In the genomic region with DNA sequence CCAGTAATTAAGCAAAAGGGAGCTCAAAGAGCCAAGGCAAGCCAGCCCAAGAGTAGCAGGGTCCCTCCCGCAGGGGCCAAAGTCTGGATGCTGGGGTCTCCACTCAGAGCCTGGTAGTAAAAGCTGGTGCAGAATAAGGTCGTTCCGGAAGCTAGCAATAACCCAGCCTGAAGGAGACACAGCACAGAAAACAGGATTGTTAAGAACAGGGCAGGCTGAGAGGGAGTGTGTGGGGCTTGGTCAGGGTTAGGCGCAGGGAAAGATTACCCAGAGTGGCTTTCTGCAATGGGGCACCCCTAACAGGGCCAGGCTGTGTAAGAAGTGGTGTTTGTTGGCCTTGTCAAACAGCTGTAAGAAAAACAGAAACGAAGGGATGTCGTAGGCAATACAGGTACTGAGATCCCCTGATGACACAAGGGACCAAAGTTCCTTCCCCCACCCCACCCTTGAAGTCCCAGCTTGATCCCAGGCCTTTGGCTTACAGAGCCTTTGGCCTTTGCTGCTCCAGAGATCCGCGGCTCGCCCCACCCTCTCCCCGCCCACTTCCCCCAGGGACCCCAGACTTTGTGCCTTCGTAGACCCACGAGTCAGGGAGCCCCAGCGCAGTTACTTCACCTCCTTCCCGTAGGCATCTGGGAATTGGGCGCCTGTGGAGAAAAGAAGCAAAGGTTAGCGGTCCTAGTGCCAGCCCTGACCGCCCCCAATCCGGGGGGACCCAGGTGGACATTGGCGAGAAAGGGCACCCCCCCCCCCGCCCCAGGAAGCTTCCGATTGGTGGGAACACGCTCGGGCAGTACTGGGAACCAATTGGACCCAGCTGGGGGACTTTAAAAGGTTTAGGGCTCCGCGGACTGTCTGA, we compare ENCODE assay signal across 1 cellular context.
TF ChIP-seq lines count a peak whose summit lies in the region.

No MANE protein-coding gene starts in this region.

TF ChIP-seq in HepG2, 621 proteins besides CTCF, POLR2A, EP300 and RAD21 (continues in another document):
- TF ChIP-seq, protein P1, sequence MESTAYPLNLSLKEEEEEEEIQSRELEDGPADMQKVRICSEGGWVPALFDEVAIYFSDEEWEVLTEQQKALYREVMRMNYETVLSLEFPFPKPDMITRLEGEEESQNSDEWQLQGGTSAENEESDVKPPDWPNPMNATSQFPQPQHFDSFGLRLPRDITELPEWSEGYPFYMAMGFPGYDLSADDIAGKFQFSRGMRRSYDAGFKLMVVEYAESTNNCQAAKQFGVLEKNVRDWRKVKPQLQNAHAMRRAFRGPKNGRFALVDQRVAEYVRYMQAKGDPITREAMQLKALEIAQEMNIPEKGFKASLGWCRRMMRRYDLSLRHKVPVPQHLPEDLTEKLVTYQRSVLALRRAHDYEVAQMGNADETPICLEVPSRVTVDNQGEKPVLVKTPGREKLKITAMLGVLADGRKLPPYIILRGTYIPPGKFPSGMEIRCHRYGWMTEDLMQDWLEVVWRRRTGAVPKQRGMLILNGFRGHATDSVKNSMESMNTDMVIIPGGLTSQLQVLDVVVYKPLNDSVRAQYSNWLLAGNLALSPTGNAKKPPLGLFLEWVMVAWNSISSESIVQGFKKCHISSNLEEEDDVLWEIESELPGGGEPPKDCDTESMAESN (CRISPR knock-in tag; conservative IDR thresholded peaks at IDR 0.05), result peak; percentile 44; the same call in 1 of the 2 replicates
- TF ChIP-seq PHF20 (CRISPR knock-in tag; IDR thresholded peaks at IDR 0.05) (peak; percentile 31; the same call in 1 of the 2 replicates), CBX5 (CRISPR knock-in tag; IDR thresholded peaks at IDR 0.05; ENCODE audit: borderline replicate concordance) (no peak), ZNF543 (CRISPR knock-in tag; IDR thresholded peaks at IDR 0.05) (peak; percentile 54; the same call in 1 of the 2 replicates), TOPORS (CRISPR knock-in tag; IDR thresholded peaks at IDR 0.05) (0 out of 2 replicates have a peak, but pooled peaks have one; percentile 32), ZBTB7B (CRISPR knock-in tag; IDR thresholded peaks at IDR 0.05) (peak; percentile 25; the same call in 1 of the 2 replicates), ZMYM4 (CRISPR knock-in tag; IDR thresholded peaks at IDR 0.05) (peak; percentile 43; the same call in 1 of the 2 replicates), RXRA (CRISPR knock-in tag; IDR thresholded peaks at IDR 0.05) (peak; percentile 49; the same call in 1 of the 2 replicates), PITX1 (CRISPR knock-in tag; IDR thresholded peaks at IDR 0.05) (peak; percentile 74), TCF7L2 (IDR thresholded peaks at IDR 0.05; ENCODE audit: low read depth, low read length) (no peak), ATF1 (CRISPR knock-in tag; IDR thresholded peaks at IDR 0.05) (peak; percentile 48; the same call in 1 of the 2 replicates), PHF5A (CRISPR knock-in tag; IDR thresholded peaks at IDR 0.05; ENCODE audit: low read depth, unreplicated experiment) (peak; percentile 25), KDM6A (CRISPR knock-in tag; IDR thresholded peaks at IDR 0.05; ENCODE audit: low read depth) (0 out of 2 replicates have a peak, but pooled peaks have one; percentile 12), ZFX (CRISPR knock-in tag; IDR thresholded peaks at IDR 0.05; ENCODE audit: low read depth) (peak; percentile 83), FOXA3 (CRISPR knock-in tag; IDR thresholded peaks at IDR 0.05) (peak; percentile 68; the same call in 1 of the 2 replicates), ZNF564 (CRISPR knock-in tag; IDR thresholded peaks at IDR 0.05) (peak; percentile 37; the same call in 1 of the 2 replicates), MAF1 (CRISPR knock-in tag; IDR thresholded peaks at IDR 0.05; ENCODE audit: borderline replicate concordance) (no peak), GZF1 (CRISPR knock-in tag; IDR thresholded peaks at IDR 0.05) (no peak), ZNF546 (CRISPR knock-in tag; conservative IDR thresholded peaks at IDR 0.05) (0 out of 2 replicates have a peak, but pooled peaks have one; percentile 10), TMF1 (CRISPR knock-in tag; IDR thresholded peaks at IDR 0.05; ENCODE audit: low read depth) (0 out of 2 replicates have a peak, but pooled peaks have one; percentile 14), KLF15 (CRISPR knock-in tag; IDR thresholded peaks at IDR 0.05; ENCODE audit: borderline replicate concordance) (no peak), FOXJ3 (CRISPR knock-in tag; IDR thresholded peaks at IDR 0.05; ENCODE audit: borderline replicate concordance) (no peak), ZNF652 (CRISPR knock-in tag; IDR thresholded peaks at IDR 0.05; ENCODE audit: borderline replicate concordance, low read depth) (peak; percentile 39; the same call in 1 of the 2 replicates), ZNF33B (CRISPR knock-in tag; IDR thresholded peaks at IDR 0.05) (no peak), ARHGAP35 (CRISPR knock-in tag; IDR thresholded peaks at IDR 0.05; ENCODE audit: borderline replicate concordance) (no peak), ZNF557 (CRISPR knock-in tag; IDR thresholded peaks at IDR 0.05) (no peak), HNF4A (CRISPR knock-in tag; IDR thresholded peaks at IDR 0.05) (peak; percentile 87), DPF2 (CRISPR knock-in tag; IDR thresholded peaks at IDR 0.05; ENCODE audit: borderline replicate concordance, low read depth) (peak; percentile 21; the same call in 1 of the 2 replicates), RBM39 (IDR thresholded peaks at IDR 0.05; ENCODE audit: low read depth, low read length, poor library complexity, severe bottlenecking) (peak; percentile 68)
- TF ChIP-seq, protein P2, sequence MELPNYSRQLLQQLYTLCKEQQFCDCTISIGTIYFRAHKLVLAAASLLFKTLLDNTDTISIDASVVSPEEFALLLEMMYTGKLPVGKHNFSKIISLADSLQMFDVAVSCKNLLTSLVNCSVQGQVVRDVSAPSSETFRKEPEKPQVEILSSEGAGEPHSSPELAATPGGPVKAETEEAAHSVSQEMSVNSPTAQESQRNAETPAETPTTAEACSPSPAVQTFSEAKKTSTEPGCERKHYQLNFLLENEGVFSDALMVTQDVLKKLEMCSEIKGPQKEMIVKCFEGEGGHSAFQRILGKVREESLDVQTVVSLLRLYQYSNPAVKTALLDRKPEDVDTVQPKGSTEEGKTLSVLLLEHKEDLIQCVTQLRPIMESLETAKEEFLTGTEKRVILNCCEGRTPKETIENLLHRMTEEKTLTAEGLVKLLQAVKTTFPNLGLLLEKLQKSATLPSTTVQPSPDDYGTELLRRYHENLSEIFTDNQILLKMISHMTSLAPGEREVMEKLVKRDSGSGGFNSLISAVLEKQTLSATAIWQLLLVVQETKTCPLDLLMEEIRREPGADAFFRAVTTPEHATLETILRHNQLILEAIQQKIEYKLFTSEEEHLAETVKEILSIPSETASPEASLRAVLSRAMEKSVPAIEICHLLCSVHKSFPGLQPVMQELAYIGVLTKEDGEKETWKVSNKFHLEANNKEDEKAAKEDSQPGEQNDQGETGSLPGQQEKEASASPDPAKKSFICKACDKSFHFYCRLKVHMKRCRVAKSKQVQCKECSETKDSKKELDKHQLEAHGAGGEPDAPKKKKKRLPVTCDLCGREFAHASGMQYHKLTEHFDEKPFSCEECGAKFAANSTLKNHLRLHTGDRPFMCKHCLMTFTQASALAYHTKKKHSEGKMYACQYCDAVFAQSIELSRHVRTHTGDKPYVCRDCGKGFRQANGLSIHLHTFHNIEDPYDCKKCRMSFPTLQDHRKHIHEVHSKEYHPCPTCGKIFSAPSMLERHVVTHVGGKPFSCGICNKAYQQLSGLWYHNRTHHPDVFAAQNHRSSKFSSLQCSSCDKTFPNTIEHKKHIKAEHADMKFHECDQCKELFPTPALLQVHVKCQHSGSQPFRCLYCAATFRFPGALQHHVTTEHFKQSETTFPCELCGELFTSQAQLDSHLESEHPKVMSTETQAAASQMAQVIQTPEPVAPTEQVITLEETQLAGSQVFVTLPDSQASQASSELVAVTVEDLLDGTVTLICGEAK (IDR thresholded peaks at IDR 0.05), result no peak
- TF ChIP-seq, protein P2 (CRISPR knock-in tag; IDR thresholded peaks at IDR 0.05), result no peak
- TF ChIP-seq, protein P3, sequence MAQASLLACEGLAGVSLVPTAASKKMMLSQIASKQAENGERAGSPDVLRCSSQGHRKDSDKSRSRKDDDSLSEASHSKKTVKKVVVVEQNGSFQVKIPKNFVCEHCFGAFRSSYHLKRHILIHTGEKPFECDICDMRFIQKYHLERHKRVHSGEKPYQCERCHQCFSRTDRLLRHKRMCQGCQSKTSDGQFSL (CRISPR knock-in tag; IDR thresholded peaks at IDR 0.05), result peak; percentile 73
- TF ChIP-seq, protein P4, sequence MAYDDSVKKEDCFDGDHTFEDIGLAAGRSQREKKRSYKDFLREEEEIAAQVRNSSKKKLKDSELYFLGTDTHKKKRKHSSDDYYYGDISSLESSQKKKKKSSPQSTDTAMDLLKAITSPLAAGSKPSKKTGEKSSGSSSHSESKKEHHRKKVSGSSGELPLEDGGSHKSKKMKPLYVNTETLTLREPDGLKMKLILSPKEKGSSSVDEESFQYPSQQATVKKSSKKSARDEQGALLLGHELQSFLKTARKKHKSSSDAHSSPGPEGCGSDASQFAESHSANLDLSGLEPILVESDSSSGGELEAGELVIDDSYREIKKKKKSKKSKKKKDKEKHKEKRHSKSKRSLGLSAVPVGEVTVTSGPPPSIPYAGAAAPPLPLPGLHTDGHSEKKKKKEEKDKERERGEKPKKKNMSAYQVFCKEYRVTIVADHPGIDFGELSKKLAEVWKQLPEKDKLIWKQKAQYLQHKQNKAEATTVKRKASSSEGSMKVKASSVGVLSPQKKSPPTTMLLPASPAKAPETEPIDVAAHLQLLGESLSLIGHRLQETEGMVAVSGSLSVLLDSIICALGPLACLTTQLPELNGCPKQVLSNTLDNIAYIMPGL (CRISPR knock-in tag; IDR thresholded peaks at IDR 0.05; ENCODE audit: borderline replicate concordance in 1 of 2, low read depth in 1 of 2), result peak in 1 of 2 experiments; percentile 43; a peak in 2 of 4 replicates
- TF ChIP-seq, protein P5, sequence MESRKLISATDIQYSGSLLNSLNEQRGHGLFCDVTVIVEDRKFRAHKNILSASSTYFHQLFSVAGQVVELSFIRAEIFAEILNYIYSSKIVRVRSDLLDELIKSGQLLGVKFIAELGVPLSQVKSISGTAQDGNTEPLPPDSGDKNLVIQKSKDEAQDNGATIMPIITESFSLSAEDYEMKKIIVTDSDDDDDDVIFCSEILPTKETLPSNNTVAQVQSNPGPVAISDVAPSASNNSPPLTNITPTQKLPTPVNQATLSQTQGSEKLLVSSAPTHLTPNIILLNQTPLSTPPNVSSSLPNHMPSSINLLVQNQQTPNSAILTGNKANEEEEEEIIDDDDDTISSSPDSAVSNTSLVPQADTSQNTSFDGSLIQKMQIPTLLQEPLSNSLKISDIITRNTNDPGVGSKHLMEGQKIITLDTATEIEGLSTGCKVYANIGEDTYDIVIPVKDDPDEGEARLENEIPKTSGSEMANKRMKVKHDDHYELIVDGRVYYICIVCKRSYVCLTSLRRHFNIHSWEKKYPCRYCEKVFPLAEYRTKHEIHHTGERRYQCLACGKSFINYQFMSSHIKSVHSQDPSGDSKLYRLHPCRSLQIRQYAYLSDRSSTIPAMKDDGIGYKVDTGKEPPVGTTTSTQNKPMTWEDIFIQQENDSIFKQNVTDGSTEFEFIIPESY (CRISPR knock-in tag; IDR thresholded peaks at IDR 0.05), result no peak
- TF ChIP-seq, protein P6, sequence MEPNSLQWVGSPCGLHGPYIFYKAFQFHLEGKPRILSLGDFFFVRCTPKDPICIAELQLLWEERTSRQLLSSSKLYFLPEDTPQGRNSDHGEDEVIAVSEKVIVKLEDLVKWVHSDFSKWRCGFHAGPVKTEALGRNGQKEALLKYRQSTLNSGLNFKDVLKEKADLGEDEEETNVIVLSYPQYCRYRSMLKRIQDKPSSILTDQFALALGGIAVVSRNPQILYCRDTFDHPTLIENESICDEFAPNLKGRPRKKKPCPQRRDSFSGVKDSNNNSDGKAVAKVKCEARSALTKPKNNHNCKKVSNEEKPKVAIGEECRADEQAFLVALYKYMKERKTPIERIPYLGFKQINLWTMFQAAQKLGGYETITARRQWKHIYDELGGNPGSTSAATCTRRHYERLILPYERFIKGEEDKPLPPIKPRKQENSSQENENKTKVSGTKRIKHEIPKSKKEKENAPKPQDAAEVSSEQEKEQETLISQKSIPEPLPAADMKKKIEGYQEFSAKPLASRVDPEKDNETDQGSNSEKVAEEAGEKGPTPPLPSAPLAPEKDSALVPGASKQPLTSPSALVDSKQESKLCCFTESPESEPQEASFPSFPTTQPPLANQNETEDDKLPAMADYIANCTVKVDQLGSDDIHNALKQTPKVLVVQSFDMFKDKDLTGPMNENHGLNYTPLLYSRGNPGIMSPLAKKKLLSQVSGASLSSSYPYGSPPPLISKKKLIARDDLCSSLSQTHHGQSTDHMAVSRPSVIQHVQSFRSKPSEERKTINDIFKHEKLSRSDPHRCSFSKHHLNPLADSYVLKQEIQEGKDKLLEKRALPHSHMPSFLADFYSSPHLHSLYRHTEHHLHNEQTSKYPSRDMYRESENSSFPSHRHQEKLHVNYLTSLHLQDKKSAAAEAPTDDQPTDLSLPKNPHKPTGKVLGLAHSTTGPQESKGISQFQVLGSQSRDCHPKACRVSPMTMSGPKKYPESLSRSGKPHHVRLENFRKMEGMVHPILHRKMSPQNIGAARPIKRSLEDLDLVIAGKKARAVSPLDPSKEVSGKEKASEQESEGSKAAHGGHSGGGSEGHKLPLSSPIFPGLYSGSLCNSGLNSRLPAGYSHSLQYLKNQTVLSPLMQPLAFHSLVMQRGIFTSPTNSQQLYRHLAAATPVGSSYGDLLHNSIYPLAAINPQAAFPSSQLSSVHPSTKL (CRISPR knock-in tag; IDR thresholded peaks at IDR 0.05), result peak; percentile 56
- TF ChIP-seq, protein P7, sequence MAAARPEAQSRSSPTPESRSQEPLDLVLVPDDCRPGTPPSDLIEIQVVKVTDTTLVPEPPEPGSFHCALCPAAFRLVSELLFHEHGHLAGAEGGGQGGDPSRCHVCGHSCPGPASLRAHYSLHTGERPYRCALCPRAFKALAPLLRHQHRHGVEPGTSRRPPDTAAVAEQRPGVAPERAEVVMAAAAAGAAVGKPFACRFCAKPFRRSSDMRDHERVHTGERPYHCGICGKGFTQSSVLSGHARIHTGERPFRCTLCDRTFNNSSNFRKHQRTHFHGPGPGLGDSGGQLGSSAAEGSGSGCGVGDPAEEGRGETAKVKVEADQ (CRISPR knock-in tag; IDR thresholded peaks at IDR 0.05; ENCODE audit: borderline replicate concordance), result no peak
